ENCODE assay signal across 9 cellular contexts in genomic region chr2:112706170-112706664, GRCh38. TPM values are rescaled to one million over a fixed set of nuclear protein-coding genes. Genes with fewer than 3 reads are reported as not detected.
DNase-seq lines count a peak whose midpoint lies in the region; ATAC-seq and TF ChIP-seq lines count a peak whose summit lies in the region.
"Had no signal": no experiment of that assay in that cellular context is flagged by ENCODE, and none has a peak within 500 bp of the region (broad histone marks: within the 10 kb centered on the region; RNA-seq: fewer than 3 reads in every experiment).

No MANE protein-coding gene starts in this region.

- peak overlapping the region; percentile 11 for H3K27ac Mint-ChIP-seq in endodermal cell

- peaks cover 7% of the 10 kb centered on the region for H3K4me1 Mint-ChIP-seq in endodermal cell

- H3K27ac ChIP-seq in endodermal cell (ENCODE audit: low read depth, low read length): no peak overlapping the region
- H3K27ac ChIP-seq: VCaP had no signal

- 64 to 70% methylated on average over 3 to 5 of the region's 5 CpGs for WGBS in endodermal cell (ENCODE audit: insufficient coverage in 1 of 2, insufficient read length in 1 of 2), 2 experiments

- H3K9me3 ChIP-seq in endodermal cell (ENCODE audit: control insufficient read depth, low read length): no peaks in the 10 kb centered on the region

- H3K4me3 Mint-ChIP-seq in endodermal cell: no peak overlapping the region

- TF ChIP-seq CTCF in endodermal cell (conservative IDR thresholded peaks at IDR 0.05): no peak

- H3K9me3 Mint-ChIP-seq in endodermal cell: no peaks in the 10 kb centered on the region

- DNase-seq in stimulated activated CD4-positive, alpha-beta T cell treated with anti-CD3 and anti-CD28 coated beads, Interleukin-15, amount 100 ng/mL, for 48 hours (ENCODE audit: low read depth in 2 of 2): peak; percentile 37 to 45
- DNase-seq in stimulated activated CD4-positive, alpha-beta T cell treated with anti-CD3 and anti-CD28 coated beads, Interleukin-4, amount 100 ng/mL, for 1 hour: no peak
- no peak for DNase-seq in endodermal cell
- DNase-seq in foreskin melanocyte: no peak
- no peak for DNase-seq in DMS 273 (lab: John Stamatoyannopoulos, UW; ENCODE audit: unreplicated experiment)
- no peak for DNase-seq in amniotic stem cell (lab: John Stamatoyannopoulos, UW)

- H3K36me3 Mint-ChIP-seq in endodermal cell (ENCODE audit: low read depth): no peaks in the 10 kb centered on the region

- peaks cover 5% of the 10 kb centered on the region for H3K27me3 Mint-ChIP-seq in endodermal cell (ENCODE audit: insufficient read depth)

- ATAC-seq in SK-N-SH treated with all-trans-retinoic acid at 6 μM for 48 hours (peak; percentile 35; the same call in 1 of the 3 replicates), GM19035 (IDR thresholded peaks at IDR 0.05; ENCODE audit: unreplicated experiment) (no peak)

- H3K27me3 ChIP-seq in endodermal cell (ENCODE audit: control insufficient read depth, insufficient read depth, low read length, poor library complexity, severe bottlenecking): no peaks in the 10 kb centered on the region

- H3K4me1 ChIP-seq in endodermal cell (ENCODE audit: control insufficient read depth, insufficient read depth, low read length): no peaks in the 10 kb centered on the region

- H3K4me3 ChIP-seq in endodermal cell (ENCODE audit: low read length): no peak overlapping the region

- H3K36me3 ChIP-seq in endodermal cell (ENCODE audit: control insufficient read depth, insufficient read depth, low read length): no peaks in the 10 kb centered on the region

- H3K9ac ChIP-seq in endodermal cell (ENCODE audit: extremely low read depth, low read length, poor library complexity, severe bottlenecking): no peak overlapping the region

TF ChIP-seq in SK-N-SH treated with all-trans-retinoic acid at 6 μM for 48 hours, 23 proteins besides CTCF, POLR2A, EP300 and RAD21:
- no peak for TF ChIP-seq TOX (CRISPR knock-in tag; IDR thresholded peaks at IDR 0.05; ENCODE audit: borderline replicate concordance)
- no peak for TF ChIP-seq PPARA (CRISPR knock-in tag; IDR thresholded peaks at IDR 0.05; ENCODE audit: borderline replicate concordance)
TF ChIP-seq in SK-N-SH treated with all-trans-retinoic acid at 6 μM for 48 hours: peak in this region for 0.

RNA-seq across cellular contexts. Expression of gene NT5DC4, which starts 14.6 kb away (rescaled TPM):
- not detected for total RNA-seq in endodermal cell
- polyA plus RNA-seq in endodermal cell (2013, experiment 1 of 2): not detected
- polyA plus RNA-seq in endodermal cell (2013, experiment 2 of 2): not detected

RNA-seq across cellular contexts. Expression of gene CKAP2L, which starts 58.2 kb away (rescaled TPM):
- total RNA-seq in endodermal cell: 10 to 100 TPM; 20.1 to 30.3 TPM
- polyA plus RNA-seq in endodermal cell (2013, experiment 1 of 2): 29.4 TPM
- 34.1 TPM for polyA plus RNA-seq in endodermal cell (2013, experiment 2 of 2)

Comparison
In these comparisons a context has a peak if more than half of its experiments do, and no peak if none do; other contexts are left out.
1. DNase-seq: peak in stimulated activated CD4-positive, alpha-beta T cell treated with anti-CD3 and anti-CD28 coated beads, Interleukin-15, amount 100 ng/mL, for 48 hours (2 of 2); none in stimulated activated CD4-positive, alpha-beta T cell treated with anti-CD3 and anti-CD28 coated beads, Interleukin-4, amount 100 ng/mL, for 1 hour (single experiment), endodermal cell (single experiment), foreskin melanocyte (single experiment), DMS 273 (single experiment) and amniotic stem cell (single experiment).